8 cellular contexts compared by ENCODE assay signal in the genomic region with DNA sequence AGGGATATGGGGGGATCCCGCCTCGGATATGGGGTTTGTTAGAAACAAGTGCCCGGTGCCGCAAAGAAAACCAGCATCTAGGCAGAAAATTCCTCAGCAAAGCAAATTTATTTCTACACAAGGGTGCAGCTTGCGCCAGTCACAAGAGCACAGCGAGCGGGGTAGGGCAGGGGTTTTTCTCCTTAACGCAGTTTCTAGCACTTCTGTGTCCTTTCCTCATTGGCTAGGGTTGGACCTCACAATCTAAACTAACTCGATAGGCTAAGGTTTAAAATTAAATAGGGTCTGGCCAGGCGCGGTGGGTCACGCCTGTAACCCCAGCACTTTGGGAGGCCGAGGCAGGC. TPM values are rescaled to one million over a fixed set of nuclear protein-coding genes. Genes with fewer than 3 reads are reported as not detected.
DNase-seq lines count a peak whose midpoint lies in the region; ATAC-seq, FAIRE-seq and TF ChIP-seq lines count a peak whose summit lies in the region.

No MANE protein-coding gene starts in this region.

- H3K27ac Mint-ChIP-seq in activated naive CD8-positive, alpha-beta T cell treated with anti-CD3 and anti-CD28 coated beads for 36 hours = no peak overlapping the region

- in situ Hi-C loops in gastrocnemius medialis (cut with MboI; ENCODE audit: low sequenced_read_pairs in 4 of 4) = no loop called here

- TF ChIP-seq POLR2A in gastrocnemius medialis (IDR thresholded peaks at IDR 0.05) (no peak), GM12891 (IDR thresholded peaks at IDR 0.05; ENCODE audit: low read depth, low read length) (no peak)

- H3K9me3 ChIP-seq in BLaER1 treated with 17β-estradiol and CSF1 and Interleukin-3, amounts not matched to agents 10 nM and 100 nM (replicated peaks in 1 of 11) = peaks cover 47 to 68% (median 61%) of the 10 kb centered on the region in 11 experiments
- H3K9me3 ChIP-seq in HUES6 (ENCODE audit: control insufficient read depth, insufficient read depth, low read depth, low read length) (peaks cover 33% of the 10 kb centered on the region), hepatocyte (ENCODE audit: low read depth) (peaks cover 2% of the 10 kb centered on the region), gastrocnemius medialis (no peaks in the 10 kb centered on the region)

- peak overlapping the region; percentile 89 for H3K4me3 Mint-ChIP-seq in activated naive CD8-positive, alpha-beta T cell treated with anti-CD3 and anti-CD28 coated beads for 36 hours

- no peaks in the 10 kb centered on the region for H4K20me1 ChIP-seq in BLaER1 treated with 17β-estradiol and CSF1 and Interleukin-3, amounts not matched to agents 10 nM and 100 nM
- no peaks in the 10 kb centered on the region for H4K20me1 ChIP-seq in hepatocyte (ENCODE audit: insufficient read depth, poor library complexity, severe bottlenecking)

- H3K36me3 Mint-ChIP-seq in activated naive CD8-positive, alpha-beta T cell treated with anti-CD3 and anti-CD28 coated beads for 36 hours = peaks cover 30% of the 10 kb centered on the region

- peaks cover 12 to 19% (median 15%) of the 10 kb centered on the region in 10 experiments; a peak in 19 of 20 replicates for H3K4me1 ChIP-seq in BLaER1 treated with 17β-estradiol and CSF1 and Interleukin-3, amounts not matched to agents 10 nM and 100 nM
- no peaks in the 10 kb centered on the region for H3K4me1 ChIP-seq in HUES6 (ENCODE audit: control insufficient read depth, insufficient read depth, low read length)
- no peaks in the 10 kb centered on the region for H3K4me1 ChIP-seq in hepatocyte (ENCODE audit: insufficient read depth)
- H3K4me1 ChIP-seq in gastrocnemius medialis = peaks cover 7 to 10% of the 10 kb centered on the region in 2 donors

- intact Hi-C loops in gastrocnemius medialis (cut with DNase I; ENCODE audit: low total_unique reads) = loop anchor here (1.0 to 5.0 kb wide), 3 partner anchors 16 to 174 kb away; partner anchors contain the start of genes ZNF491 and ZNF69

- peaks cover 22% of the 10 kb centered on the region for H3K4me1 Mint-ChIP-seq in activated naive CD8-positive, alpha-beta T cell treated with anti-CD3 and anti-CD28 coated beads for 36 hours

- H3K9ac ChIP-seq in BLaER1 treated with 17β-estradiol and CSF1 and Interleukin-3, amounts not matched to agents 10 nM and 100 nM = peak overlapping the region; percentile 84 to 97 (median 91)
- H3K9ac ChIP-seq in HUES6 (ENCODE audit: low read length) = no peak overlapping the region

- peak overlapping the region; percentile 75 to 96 (median 85) for H3K4me2 ChIP-seq in BLaER1 treated with 17β-estradiol and CSF1 and Interleukin-3, amounts not matched to agents 10 nM and 100 nM
- peak overlapping the region; percentile 79 for H3K4me2 ChIP-seq in hepatocyte

- H3K27ac ChIP-seq in BLaER1 treated with 17β-estradiol and CSF1 and Interleukin-3, amounts not matched to agents 10 nM and 100 nM = peak overlapping the region; percentile 76 to 93 (median 85)
- H3K27ac ChIP-seq in HUES6 (ENCODE audit: low read depth, low read length) (no peak overlapping the region), hepatocyte (peak overlapping the region; percentile 95), gastrocnemius medialis (peak overlapping the region; percentile 80 to 96 (median 88))

- H3K4me3 ChIP-seq in BLaER1 treated with 17β-estradiol and CSF1 and Interleukin-3, amounts not matched to agents 10 nM and 100 nM = peak overlapping the region; percentile 80 to 95 (median 87)
- H3K4me3 ChIP-seq in HUES6 (ENCODE audit: low read depth, low read length) (peak overlapping the region; percentile 83; the same call in 1 of the 2 replicates), hepatocyte (peak overlapping the region; percentile 71), gastrocnemius medialis (peak overlapping the region; percentile 76 to 97 (median 81))

- peaks cover 17 to 51% (median 43%) of the 10 kb centered on the region in 11 experiments for H3K36me3 ChIP-seq in BLaER1 treated with 17β-estradiol and CSF1 and Interleukin-3, amounts not matched to agents 10 nM and 100 nM
- H3K36me3 ChIP-seq in HUES6 (ENCODE audit: control insufficient read depth, insufficient read depth, low read length) = no peaks in the 10 kb centered on the region
- H3K36me3 ChIP-seq in hepatocyte (replicated peaks; ENCODE audit: insufficient read depth, low read depth) = no peaks in the 10 kb centered on the region
- H3K36me3 ChIP-seq in gastrocnemius medialis = peaks cover 0 to 8% of the 10 kb centered on the region in 2 donors

- DNase-seq in activated naive CD8-positive, alpha-beta T cell treated with anti-CD3 and anti-CD28 coated beads for 36 hours = no peak
- peak; percentile 50 for DNase-seq in hepatocyte (ENCODE audit: low spot score)
- DNase-seq in gastrocnemius medialis = no peak
- no peak for DNase-seq in GM12891 (ENCODE audit: insufficient read length, low spot score)

- 24% methylated on average over 13 of the region's 13 CpGs for WGBS in hepatocyte (ENCODE audit: low lambda C conversion rate, missing lambda C conversion rate)

- H3K79me2 ChIP-seq in hepatocyte = peaks cover 48% of the 10 kb centered on the region

- H3K27me3 Mint-ChIP-seq in activated naive CD8-positive, alpha-beta T cell treated with anti-CD3 and anti-CD28 coated beads for 36 hours = no peaks in the 10 kb centered on the region

- no peak for TF ChIP-seq CTCF in hepatocyte (IDR thresholded peaks at IDR 0.05; ENCODE audit: poor library complexity)
- no peak for TF ChIP-seq CTCF in gastrocnemius medialis (IDR thresholded peaks at IDR 0.05 in 4 of 5, conservative IDR thresholded peaks at IDR 0.05 in 1 of 5)

- peak; percentile 17 to 19 for ATAC-seq in gastrocnemius medialis
- ATAC-seq in HG03442 (IDR thresholded peaks at IDR 0.05; ENCODE audit: unreplicated experiment) = no peak
- no peak for ATAC-seq in HG03342 (IDR thresholded peaks at IDR 0.05; ENCODE audit: unreplicated experiment)

- H3K27me3 ChIP-seq in BLaER1 treated with 17β-estradiol and CSF1 and Interleukin-3, amounts not matched to agents 10 nM and 100 nM = no peaks in the 10 kb centered on the region
- peaks cover 13% of the 10 kb centered on the region; the same call in 1 of the 2 replicates for H3K27me3 ChIP-seq in HUES6 (ENCODE audit: control insufficient read depth, insufficient read depth, low read length)
- no peaks in the 10 kb centered on the region for H3K27me3 ChIP-seq in hepatocyte
- no peaks in the 10 kb centered on the region for H3K27me3 ChIP-seq in gastrocnemius medialis

- peak overlapping the region; percentile 89 for H2AFZ ChIP-seq in hepatocyte

- FAIRE-seq in GM12891 (lab: Jason Lieb, UNC) = no peak

- no peaks in the 10 kb centered on the region for H3K9me2 ChIP-seq in hepatocyte (replicated peaks; ENCODE audit: insufficient read depth)

- peaks cover 9% of the 10 kb centered on the region for H3K9me3 Mint-ChIP-seq in activated naive CD8-positive, alpha-beta T cell treated with anti-CD3 and anti-CD28 coated beads for 36 hours

TF ChIP-seq in GM12891, 5 proteins besides CTCF, POLR2A, EP300 and RAD21:
- no peak for TF ChIP-seq TAF1 (IDR thresholded peaks at IDR 0.05; ENCODE audit: low read depth, low read length)
- TF ChIP-seq SPI1 (IDR thresholded peaks at IDR 0.05; ENCODE audit: low read depth, low read length) = no peak
- TF ChIP-seq POU2F2 (IDR thresholded peaks at IDR 0.05; ENCODE audit: low read depth, low read length) = no peak
- TF ChIP-seq POLR2AphosphoS5 (IDR thresholded peaks at IDR 0.05; ENCODE audit: low read depth, low read length) = no peak
- TF ChIP-seq PAX5 (IDR thresholded peaks at IDR 0.05; ENCODE audit: insufficient read depth, low read length, severe bottlenecking) = no peak

RNA-seq across cellular contexts. Expression of gene ZNF440, which starts 0.6 kb away (rescaled TPM):
- total RNA-seq in activated naive CD8-positive, alpha-beta T cell treated with anti-CD3 and anti-CD28 coated beads for 36 hours = 1 to 10 TPM; 6.3 to 8.3 TPM
- total RNA-seq in hepatocyte = 13.6 and 17.0 TPM in 2 replicates
- polyA plus RNA-seq in hepatocyte = 1.9 and 3.0 TPM in 2 replicates
- 1 to 10 TPM; 2.5 to 5.5 (median 4.2) TPM for total RNA-seq in gastrocnemius medialis
- polyA plus RNA-seq in GM12891 (2012; ENCODE audit: low read depth, missing spikeins) = 3.4 TPM

RNA-seq across cellular contexts. Expression of gene ZNF491, which starts 16.4 kb away (rescaled TPM):
- under 1 TPM; 0.56 to 0.87 TPM for total RNA-seq in activated naive CD8-positive, alpha-beta T cell treated with anti-CD3 and anti-CD28 coated beads for 36 hours
- total RNA-seq in hepatocyte (2.9 and 4.8 TPM in 2 replicates), gastrocnemius medialis (1 to 10 TPM in 3 of 4 donors, under 1 TPM in 1; 0.92 to 1.8 (median 1.4) TPM)
- 0.95 and 2.0 TPM in 2 replicates for polyA plus RNA-seq in hepatocyte
- 0.27 TPM for polyA plus RNA-seq in GM12891 (2012; ENCODE audit: low read depth, missing spikeins)

RNA-seq across cellular contexts. Expression of gene ZNF439, which starts 33.8 kb away (rescaled TPM):
- total RNA-seq in activated naive CD8-positive, alpha-beta T cell treated with anti-CD3 and anti-CD28 coated beads for 36 hours = 1 to 10 TPM; 6.0 to 6.4 TPM
- total RNA-seq in hepatocyte = 3.8 and 4.6 TPM in 2 replicates
- 2.3 and 2.6 TPM in 2 replicates for polyA plus RNA-seq in hepatocyte
- under 1 TPM in 3 of 4 donors, not detected in 1; 0.42 to 0.68 (median 0.46) TPM for total RNA-seq in gastrocnemius medialis
- polyA plus RNA-seq in GM12891 (2012; ENCODE audit: low read depth, missing spikeins) = 2.2 TPM

RNA-seq across cellular contexts. Expression of gene ZNF441, which starts 47.9 kb away (rescaled TPM):
- 1 to 10 TPM; 4.0 to 4.1 TPM for total RNA-seq in activated naive CD8-positive, alpha-beta T cell treated with anti-CD3 and anti-CD28 coated beads for 36 hours
- total RNA-seq in hepatocyte (6.2 and 6.7 TPM in 2 replicates), gastrocnemius medialis (1 to 10 TPM; 1.1 to 7.6 (median 2.9) TPM)
- polyA plus RNA-seq in hepatocyte = 2.9 and 6.4 TPM in 2 replicates
- 2.7 TPM for polyA plus RNA-seq in GM12891 (2012; ENCODE audit: low read depth, missing spikeins)

Comparison
In these comparisons a context has a peak if more than half of its experiments do, and no peak if none do; other contexts are left out.
1. ATAC-seq: peak in gastrocnemius medialis (2 of 2); none in HG03442 (single experiment) and HG03342 (single experiment).
2. Peak in every context shown above with its lines, with median percentiles within 50 percentile points of each other: H3K4me3 ChIP-seq.